ENCODE assay signal across 1 cellular context in genomic region chr15:33608714-33609113, GRCh38.
A peak's percentile ranks its signal among the peaks of the same experiment; 100 is the strongest.
TF ChIP-seq lines count a peak whose summit lies in the region.

No MANE protein-coding gene starts in this region.

TF ChIP-seq in K562, 482 proteins besides CTCF, POLR2A, EP300 and RAD21 (continued from another document):
- TF ChIP-seq MGA (IDR thresholded peaks at IDR 0.05) = peak; percentile 16; the same call in 1 of the 2 replicates
